In the genomic region with DNA sequence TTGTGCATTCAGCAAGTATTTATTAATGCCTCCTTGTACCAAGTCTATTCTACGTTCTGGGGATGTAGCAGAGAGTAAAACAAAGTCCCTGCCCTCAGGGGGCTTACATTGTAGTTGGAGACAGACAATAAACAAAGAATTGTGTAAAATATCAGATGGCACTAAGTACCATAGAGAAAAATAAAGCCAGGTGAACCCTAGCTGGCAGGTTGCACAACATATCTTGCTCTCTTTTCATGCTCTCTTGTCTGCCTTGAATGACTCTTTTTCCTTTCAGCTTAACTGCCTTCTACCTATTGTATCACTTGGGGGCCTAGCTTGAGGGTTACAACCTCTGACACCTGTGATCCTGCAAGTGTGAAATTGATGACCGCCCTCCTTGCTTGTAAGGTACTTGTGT, we compare ENCODE assay signal across 13 cellular contexts. TPM values are rescaled to one million over a fixed set of nuclear protein-coding genes. Genes with fewer than 3 reads are reported as not detected.
DNase-seq lines count a peak whose midpoint lies in the region; ATAC-seq and TF ChIP-seq lines count a peak whose summit lies in the region.
"Had no signal": no experiment of that assay in that cellular context is flagged by ENCODE, and none has a peak within 500 bp of the region (broad histone marks: within the 10 kb centered on the region; RNA-seq: fewer than 3 reads in every experiment).

No MANE protein-coding gene starts in this region.

- H3K36me3 Mint-ChIP-seq in MCF 10A (ENCODE audit: insufficient read depth, unreplicated experiment) = no peaks in the 10 kb centered on the region
- peaks cover 8 to 14% of the 10 kb centered on the region in 2 donors for H3K36me3 Mint-ChIP-seq in activated T-cell treated with anti-CD3 and anti-CD28 coated beads, Interleukin-2, amount 50 U/mL, for 72 hours (ENCODE audit: insufficient read depth in 2 of 2)

- H3K4me1 Mint-ChIP-seq in MCF 10A (ENCODE audit: insufficient read depth, unreplicated experiment) = peaks cover 34% of the 10 kb centered on the region
- H3K4me1 Mint-ChIP-seq in activated T-cell treated with anti-CD3 and anti-CD28 coated beads, Interleukin-2, amount 50 U/mL, for 72 hours (ENCODE audit: low read depth) = peaks cover 67% of the 10 kb centered on the region

- intact Hi-C loops in MCF 10A (cut with micrococcal nuclease) = loop anchor here (2.0 kb wide), 1 partner anchor 27 kb away; no protein-coding TSS in a partner anchor
- intact Hi-C loops in breast epithelium (cut with DNase I; ENCODE audit: low total_unique reads) = no loop called here

- H3K79me2 ChIP-seq in hepatocyte = no peaks in the 10 kb centered on the region

- H4K20me1 ChIP-seq in hepatocyte (ENCODE audit: insufficient read depth, poor library complexity, severe bottlenecking) = no peaks in the 10 kb centered on the region

- H3K27ac Mint-ChIP-seq in MCF 10A (ENCODE audit: low read depth, unreplicated experiment) = peak overlapping the region; percentile 81
- peak overlapping the region; percentile 94 for H3K27ac Mint-ChIP-seq in activated T-cell treated with anti-CD3 and anti-CD28 coated beads, Interleukin-2, amount 50 U/mL, for 72 hours

- H3K4me1 ChIP-seq in breast epithelium (no peaks in the 10 kb centered on the region), hepatocyte (ENCODE audit: insufficient read depth) (peaks cover 4% of the 10 kb centered on the region)
- H3K4me1 ChIP-seq: prostate gland had no signal

- no peaks in the 10 kb centered on the region for H3K36me3 ChIP-seq in breast epithelium
- H3K36me3 ChIP-seq in hepatocyte (replicated peaks; ENCODE audit: insufficient read depth, low read depth) = no peaks in the 10 kb centered on the region
- H3K36me3 ChIP-seq: prostate gland had no signal

- H3K27me3 ChIP-seq in breast epithelium = no peaks in the 10 kb centered on the region
- no peaks in the 10 kb centered on the region for H3K27me3 ChIP-seq in hepatocyte

- POLR2A ChIA-PET in MCF 10A (lab: Yijun Ruan, JAX) = interaction anchor here (1.2 to 1.3 kb wide), 2 partner anchors 20 to 76 kb away, joined by 3 read pairs; a partner anchor contains a TSS

- DNase-seq in MCF 10A (ENCODE audit: unreplicated experiment) (no peak), breast epithelium (ENCODE audit: low spot score in 2 of 2) (no peak), hepatocyte (ENCODE audit: low spot score) (no peak), NCI-H2227 (lab: John Stamatoyannopoulos, UW; ENCODE audit: unreplicated experiment) (no peak), HUDEP-2 (lab: John Stamatoyannopoulos, UW; ENCODE audit: unreplicated experiment in 76 of 76) (no peak), DMS114 treated with DMSO at 0.1 percent for 48 hours (lab: John Stamatoyannopoulos, UW; ENCODE audit: unreplicated experiment) (no peak)
- DNase-seq in activated T-cell treated with anti-CD3 and anti-CD28 coated beads, Interleukin-2, amount 50 U/mL, for 72 hours = no peak
- DNase-seq: aorta, NCI-H1436 treated with DMSO at 0.1 percent for 48 hours had no signal

- peak overlapping the region; percentile 53 for H3K4me3 Mint-ChIP-seq in MCF 10A (ENCODE audit: unreplicated experiment)
- peak overlapping the region; percentile 72 to 82 for H3K4me3 Mint-ChIP-seq in activated T-cell treated with anti-CD3 and anti-CD28 coated beads, Interleukin-2, amount 50 U/mL, for 72 hours

- no peak overlapping the region for H3K4me2 ChIP-seq in hepatocyte

- BruUV-seq in MCF 10A (replicated peaks; lab: Mats Ljungman, UMichigan) = TSS peak; percentile 40

- 94% methylated on average over 2 of the region's 2 CpGs for WGBS in hepatocyte (ENCODE audit: low lambda C conversion rate, missing lambda C conversion rate)

- no peak overlapping the region for H3K27ac ChIP-seq in breast epithelium
- H3K27ac ChIP-seq in hepatocyte = peak overlapping the region; percentile 50
- H3K27ac ChIP-seq: prostate gland had no signal

- TF ChIP-seq POLR2A in breast epithelium (IDR thresholded peaks at IDR 0.05) = no peak

- CTCF ChIA-PET in MCF 10A (lab: Yijun Ruan, JAX) = interaction anchor here (1.9 to 3.7 kb wide), 2 partner anchors 28 to 82 kb away, joined by 5 to 16 read pairs; no protein-coding TSS in a partner anchor

- peaks cover 8% of the 10 kb centered on the region for H3K9me3 Mint-ChIP-seq in MCF 10A (ENCODE audit: unreplicated experiment)
- peaks cover 3 to 5% of the 10 kb centered on the region in 2 donors for H3K9me3 Mint-ChIP-seq in activated T-cell treated with anti-CD3 and anti-CD28 coated beads, Interleukin-2, amount 50 U/mL, for 72 hours

- TF ChIP-seq CTCF in MCF 10A (IDR thresholded peaks at IDR 0.05; ENCODE audit: unreplicated experiment) = no peak
- TF ChIP-seq CTCF in breast epithelium (IDR thresholded peaks at IDR 0.05) = no peak
- TF ChIP-seq CTCF in hepatocyte (IDR thresholded peaks at IDR 0.05; ENCODE audit: poor library complexity) = no peak

- no peaks in the 10 kb centered on the region for H3K9me3 ChIP-seq in breast epithelium
- H3K9me3 ChIP-seq in hepatocyte (ENCODE audit: low read depth) = no peaks in the 10 kb centered on the region
- H3K9me3 ChIP-seq: prostate gland had no signal

- no peak overlapping the region for H3K4me3 ChIP-seq in breast epithelium
- no peak overlapping the region for H3K4me3 ChIP-seq in hepatocyte
- H3K4me3 ChIP-seq: prostate gland had no signal

- no peaks in the 10 kb centered on the region for H3K9me2 ChIP-seq in hepatocyte (replicated peaks; ENCODE audit: insufficient read depth)

- peak; percentile 1 to 2 for ATAC-seq in activated T-cell treated with anti-CD3 and anti-CD28 coated beads, Interleukin-2, amount 50 U/mL, for 72 hours (replicated peaks in 1 of 2)
- no peak for ATAC-seq in HG02798 (IDR thresholded peaks at IDR 0.05; ENCODE audit: poor library complexity, unreplicated experiment)

- no peaks in the 10 kb centered on the region for H3K27me3 Mint-ChIP-seq in MCF 10A (ENCODE audit: insufficient read depth, unreplicated experiment)
- H3K27me3 Mint-ChIP-seq in activated T-cell treated with anti-CD3 and anti-CD28 coated beads, Interleukin-2, amount 50 U/mL, for 72 hours (ENCODE audit: low read depth) = peaks cover 18% of the 10 kb centered on the region

- no peak overlapping the region for H2AFZ ChIP-seq in hepatocyte

RNA-seq across cellular contexts. Expression of a gene that starts 20.7 kb away (rescaled TPM):
- not detected in 2 replicates for total RNA-seq in MCF 10A (2022)
- total RNA-seq in breast epithelium = under 1 TPM in 1 of 3 donors, not detected in 2; 0.44 TPM
- total RNA-seq in activated T-cell treated with anti-CD3 and anti-CD28 coated beads, Interleukin-2, amount 50 U/mL, for 72 hours = 1 to 10 TPM; 3.9 to 9.0 TPM
- not detected in 2 replicates for total RNA-seq in hepatocyte
- polyA plus RNA-seq in hepatocyte = not detected in 2 replicates
- total RNA-seq: prostate gland, RPMI7951 had no signal
- polyA plus RNA-seq: aorta, BJ had no signal
